Comparison of ENCODE assay signal across 8 cellular contexts in the genomic region with DNA sequence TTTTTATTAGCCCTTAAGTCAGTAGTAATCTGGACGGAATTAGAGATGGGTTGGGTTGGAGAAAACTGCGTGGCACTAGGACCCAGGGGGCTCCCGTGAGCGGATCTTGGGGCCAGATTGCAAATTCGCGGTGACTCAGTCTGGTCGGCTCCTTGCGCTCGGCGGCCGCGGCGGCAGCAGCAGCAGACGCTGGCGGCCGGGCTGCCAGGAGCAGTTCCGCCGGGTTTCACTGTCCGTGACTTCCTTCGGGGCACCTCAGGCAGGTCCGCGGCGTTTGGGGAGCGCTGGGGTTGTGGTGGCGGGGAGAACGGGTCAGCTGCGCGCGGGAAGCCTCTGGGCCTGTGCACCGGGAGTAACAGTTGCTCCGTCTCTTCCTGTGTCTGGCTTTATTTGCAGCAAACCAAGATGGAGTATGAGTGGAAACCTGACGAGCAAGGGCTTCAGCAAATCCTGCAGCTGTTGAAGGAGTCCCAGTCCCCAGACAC. TPM values are rescaled to one million over a fixed set of nuclear protein-coding genes. Genes with fewer than 3 reads are reported as not detected.
DNase-seq lines count a peak whose midpoint lies in the region; ATAC-seq and TF ChIP-seq lines count a peak whose summit lies in the region.

No MANE protein-coding gene starts in this region.

- TF ChIP-seq CTCF in AG09309 (IDR thresholded peaks at IDR 0.05; ENCODE audit: control insufficient read depth, insufficient read depth, low read depth, low read length, missing control alignments): no peak
- TF ChIP-seq CTCF in kidney epithelial cell (IDR thresholded peaks at IDR 0.05; ENCODE audit: insufficient read depth, low read length, poor library complexity, severe bottlenecking): no peak

- no peaks in the 10 kb centered on the region for H3K36me3 ChIP-seq in kidney epithelial cell (ENCODE audit: control insufficient read depth, insufficient read depth, low read length)

- H3K4me3 ChIP-seq in AG09309 (ENCODE audit: control insufficient read depth, low read depth, low read length) (peak overlapping the region; percentile 66), kidney epithelial cell (ENCODE audit: low read depth, low read length) (peak overlapping the region; percentile 56)

- ATAC-seq in GM18907 (IDR thresholded peaks at IDR 0.05; ENCODE audit: unreplicated experiment) (peak; percentile 84), HG03139 (IDR thresholded peaks at IDR 0.05; ENCODE audit: unreplicated experiment) (peak; percentile 77)

- H3K27me3 ChIP-seq in kidney epithelial cell (ENCODE audit: control insufficient read depth, insufficient read depth, low read length): no peaks in the 10 kb centered on the region

- DNase-seq in AG09309 (ENCODE audit: low read depth) (peak; percentile 74), NCI-H226 (peak; percentile 93), cerebellum (ENCODE audit: low spot score) (peak; percentile 80), kidney epithelial cell (ENCODE audit: low read depth) (peak; percentile 63)
- DNase-seq in activated CD4-positive, alpha-beta T cell treated with anti-CD3 and anti-CD28 coated beads for 1 hour: peak; percentile 76
- peak; percentile 91 for DNase-seq in stimulated activated CD4-positive, alpha-beta T cell treated with anti-CD3 and anti-CD28 coated beads, Interleukin-15, amount 100 ng/mL, for 24 hours

RNA-seq across cellular contexts. Expression of a gene that starts 31.6 kb away (rescaled TPM):
- total RNA-seq in cerebellum: 166 TPM
- 111 and 118 TPM in 2 replicates for total RNA-seq in kidney epithelial cell

Comparison
In these comparisons a context has a peak if more than half of its experiments do, and no peak if none do; other contexts are left out.
1. Peak in every context shown above with its lines: DNase-seq, ATAC-seq and H3K4me3 ChIP-seq.